Comparison of ENCODE assay signal across 16 cellular contexts in the genomic region with DNA sequence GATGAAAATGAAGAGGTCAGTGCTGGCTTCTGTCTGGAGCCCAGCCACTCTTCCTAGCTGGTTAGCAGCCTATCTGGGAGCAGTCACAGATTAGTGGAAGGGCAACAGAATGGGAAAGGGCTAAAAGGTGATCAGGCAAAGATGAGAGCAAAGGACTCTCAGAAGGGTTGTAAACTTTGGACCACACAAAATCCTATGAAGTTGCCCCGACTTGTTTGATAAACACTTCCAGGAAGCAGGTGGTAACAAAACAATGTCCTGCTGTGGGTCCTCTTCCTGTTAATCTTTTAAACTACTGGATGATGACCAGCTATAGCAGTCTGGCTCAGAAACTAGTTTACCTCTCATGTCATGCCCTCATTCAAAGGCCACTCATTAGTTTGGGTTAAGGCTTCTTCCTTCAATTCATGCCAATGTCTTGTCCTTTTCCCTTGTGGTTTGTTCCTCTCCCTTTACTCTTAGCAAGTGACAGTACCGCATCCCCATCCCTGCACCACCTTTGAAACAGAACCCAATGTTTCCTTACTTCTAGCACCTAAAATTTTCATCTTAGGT. TPM values are rescaled to one million over a fixed set of nuclear protein-coding genes. Genes with fewer than 3 reads are reported as not detected.
A peak's percentile ranks its signal among the peaks of the same experiment; 100 is the strongest.
DNase-seq lines count a peak whose midpoint lies in the region; ATAC-seq, FAIRE-seq and TF ChIP-seq lines count a peak whose summit lies in the region.
"Had no signal": no experiment of that assay in that cellular context is flagged by ENCODE, and none has a peak within 500 bp of the region (broad histone marks: within the 10 kb centered on the region; RNA-seq: fewer than 3 reads in every experiment).

No MANE protein-coding gene starts in this region.

- ATAC-seq in naive thymus-derived CD4-positive, alpha-beta T cell = no peak
- ATAC-seq in GM18511 (IDR thresholded peaks at IDR 0.05; ENCODE audit: unreplicated experiment) = no peak
- ATAC-seq: SK-N-SH treated with all-trans-retinoic acid at 6 μM for 48 hours had no signal

- CTCF ChIA-PET in naive thymus-derived CD4-positive, alpha-beta T cell (lab: Charles Lee) = no interaction called here

- H3K27ac ChIP-seq in naive thymus-derived CD4-positive, alpha-beta T cell (ENCODE audit: low read depth, low read length) = no peak overlapping the region
- no peak overlapping the region for H3K27ac ChIP-seq in ascending aorta
- H3K27ac ChIP-seq: hepatocyte had no signal

- H3K36me3 Mint-ChIP-seq in T-helper 2 cell treated with Interferon-gamma antibody and Interleukin-4, amounts not matched to agents 5 μg/mL and 100 μg/mL, for 36 hours (ENCODE audit: low read depth) = peaks cover 72% of the 10 kb centered on the region
- peaks cover 34% of the 10 kb centered on the region for H3K36me3 Mint-ChIP-seq in activated naive CD8-positive, alpha-beta T cell treated with anti-CD3 and anti-CD28 coated beads for 36 hours
- peaks cover 15 to 43% (median 29%) of the 10 kb centered on the region in 5 donors for H3K36me3 Mint-ChIP-seq in naive thymus-derived CD4-positive, alpha-beta T cell

- H3K36me3 ChIP-seq in naive thymus-derived CD4-positive, alpha-beta T cell (ENCODE audit: control insufficient read depth in 2 of 3, insufficient read depth in 3 of 3, low read length in 3 of 3) = peaks cover 15 to 60% (median 32%) of the 10 kb centered on the region in 3 experiments
- peaks cover 38 to 54% of the 10 kb centered on the region in 2 donors for H3K36me3 ChIP-seq in ascending aorta

- POLR2A ChIA-PET in naive thymus-derived CD4-positive, alpha-beta T cell (lab: Charles Lee) = no interaction called here

- H3K27me3 ChIP-seq in naive thymus-derived CD4-positive, alpha-beta T cell (ENCODE audit: control insufficient read depth in 2 of 2, insufficient read depth in 2 of 2, low read length in 2 of 2) = no peaks in the 10 kb centered on the region
- H3K27me3 ChIP-seq in ascending aorta = no peaks in the 10 kb centered on the region
- H3K27me3 ChIP-seq: hepatocyte had no signal

- no peaks in the 10 kb centered on the region for H3K9me3 ChIP-seq in naive thymus-derived CD4-positive, alpha-beta T cell (ENCODE audit: control insufficient read depth in 2 of 3, low read length in 3 of 3)
- H3K9me3 ChIP-seq in ascending aorta = no peaks in the 10 kb centered on the region
- H3K9me3 ChIP-seq: HAP-1 had no signal

- H3K9me3 Mint-ChIP-seq in T-helper 2 cell treated with Interferon-gamma antibody and Interleukin-4, amounts not matched to agents 5 μg/mL and 100 μg/mL, for 36 hours = no peaks in the 10 kb centered on the region
- no peaks in the 10 kb centered on the region for H3K9me3 Mint-ChIP-seq in activated naive CD8-positive, alpha-beta T cell treated with anti-CD3 and anti-CD28 coated beads for 36 hours
- no peaks in the 10 kb centered on the region for H3K9me3 Mint-ChIP-seq in naive thymus-derived CD4-positive, alpha-beta T cell

- intact Hi-C loops in naive thymus-derived CD4-positive, alpha-beta T cell (cut with micrococcal nuclease) = no loop called here
- intact Hi-C loops in ascending aorta (cut with DNase I) = no loop called here

- no peak for TF ChIP-seq CTCF in ascending aorta (IDR thresholded peaks at IDR 0.05)

- no peaks in the 10 kb centered on the region for H3K27me3 Mint-ChIP-seq in T-helper 2 cell treated with Interferon-gamma antibody and Interleukin-4, amounts not matched to agents 5 μg/mL and 100 μg/mL, for 36 hours (ENCODE audit: low read depth)
- H3K27me3 Mint-ChIP-seq in activated naive CD8-positive, alpha-beta T cell treated with anti-CD3 and anti-CD28 coated beads for 36 hours = no peaks in the 10 kb centered on the region
- H3K27me3 Mint-ChIP-seq in naive thymus-derived CD4-positive, alpha-beta T cell = no peaks in the 10 kb centered on the region

- no peak for DNase-seq in T-helper 2 cell treated with Interferon-gamma antibody and Interleukin-4, amounts not matched to agents 5 μg/mL and 100 μg/mL, for 36 hours (ENCODE audit: low spot score)
- DNase-seq in T-helper 2 cell (no peak), GM12892 (ENCODE audit: insufficient read length) (no peak), ascending aorta (ENCODE audit: low spot score in 2 of 2) (no peak), NCI-H345 treated with DMSO at 0.1 percent for 48 hours (lab: John Stamatoyannopoulos, UW; ENCODE audit: unreplicated experiment) (no peak)
- no peak for DNase-seq in activated naive CD8-positive, alpha-beta T cell treated with anti-CD3 and anti-CD28 coated beads for 36 hours
- no peak for DNase-seq in naive thymus-derived CD4-positive, alpha-beta T cell
- DNase-seq: effector memory CD4-positive, alpha-beta T cell; NCI-H146 had no signal

- peak; percentile 50; the same call in 1 of the 2 replicates for TF ChIP-seq POLR2A in GM12892 (IDR thresholded peaks at IDR 0.05; ENCODE audit: low read depth, low read length)

- H3K27ac Mint-ChIP-seq in T-helper 2 cell treated with Interferon-gamma antibody and Interleukin-4, amounts not matched to agents 5 μg/mL and 100 μg/mL, for 36 hours = peak overlapping the region; percentile 69
- peak overlapping the region; percentile 77 for H3K27ac Mint-ChIP-seq in activated naive CD8-positive, alpha-beta T cell treated with anti-CD3 and anti-CD28 coated beads for 36 hours
- peak overlapping the region; percentile 6 to 76 (median 48) for H3K27ac Mint-ChIP-seq in naive thymus-derived CD4-positive, alpha-beta T cell

- H3K4me3 ChIP-seq in naive thymus-derived CD4-positive, alpha-beta T cell (ENCODE audit: low read length) = no peak overlapping the region
- H3K4me3 ChIP-seq in ascending aorta = no peak overlapping the region
- H3K4me3 ChIP-seq: HAP-1, hepatocyte had no signal

- H3K4me3 Mint-ChIP-seq in T-helper 2 cell treated with Interferon-gamma antibody and Interleukin-4, amounts not matched to agents 5 μg/mL and 100 μg/mL, for 36 hours = no peak overlapping the region
- peak overlapping the region; percentile 14 for H3K4me3 Mint-ChIP-seq in activated naive CD8-positive, alpha-beta T cell treated with anti-CD3 and anti-CD28 coated beads for 36 hours
- no peak overlapping the region for H3K4me3 Mint-ChIP-seq in naive thymus-derived CD4-positive, alpha-beta T cell

- H3K4me1 ChIP-seq in naive thymus-derived CD4-positive, alpha-beta T cell (ENCODE audit: control insufficient read depth in 2 of 2, insufficient read depth in 2 of 2, low read length in 2 of 2) = no peaks in the 10 kb centered on the region
- no peaks in the 10 kb centered on the region for H3K4me1 ChIP-seq in ascending aorta
- H3K4me1 ChIP-seq: HAP-1 had no signal

- peaks cover 20% of the 10 kb centered on the region for H3K4me1 Mint-ChIP-seq in T-helper 2 cell treated with Interferon-gamma antibody and Interleukin-4, amounts not matched to agents 5 μg/mL and 100 μg/mL, for 36 hours (ENCODE audit: low read depth)
- peaks cover 19% of the 10 kb centered on the region for H3K4me1 Mint-ChIP-seq in activated naive CD8-positive, alpha-beta T cell treated with anti-CD3 and anti-CD28 coated beads for 36 hours
- peaks cover 3 to 27% (median 10%) of the 10 kb centered on the region in 7 donors for H3K4me1 Mint-ChIP-seq in naive thymus-derived CD4-positive, alpha-beta T cell

- no peak for FAIRE-seq in GM12892 (lab: Jason Lieb, UNC)
- FAIRE-seq: A204.1, GM19239, RCC 7860 had no signal

RNA-seq across cellular contexts. Expression of gene POLG, which starts 19.2 kb away (rescaled TPM):
- polyA plus RNA-seq in GM12892 (2012; ENCODE audit: missing spikeins) = 32.4 TPM
- 100 to 1,000 TPM in 1 of 2 experiments, 10 to 100 TPM in 1; 96.1 to 102 TPM for total RNA-seq in activated naive CD8-positive, alpha-beta T cell treated with anti-CD3 and anti-CD28 coated beads for 36 hours
- 100 to 1,000 TPM; 121 to 136 (median 129) TPM for total RNA-seq in naive thymus-derived CD4-positive, alpha-beta T cell
- polyA plus RNA-seq in naive thymus-derived CD4-positive, alpha-beta T cell = 10 to 100 TPM; 24.0 to 61.3 TPM
- total RNA-seq in ascending aorta = 69.1 TPM
